Comparison of ENCODE assay signal across 22 cellular contexts in genomic region chr14:97757491-97757890, GRCh38.
"Had no signal": no experiment of that assay in that cellular context is flagged by ENCODE, and none has a peak within 500 bp of the region (broad histone marks: within the 10 kb centered on the region; RNA-seq: fewer than 3 reads in every experiment).

No MANE protein-coding gene starts in this region.

- H3K36me3 ChIP-seq: SJCRH30 had no signal

- DNase-seq: activated CD4-positive, alpha-beta T cell treated with anti-CD3 and anti-CD28 coated beads for 4 hours; activated CD4-positive, alpha-beta T cell treated with anti-CD3 and anti-CD28 coated beads, Interleukin-2, amount 50 U/mL, for 4 hours; activated CD8-positive, alpha-beta memory T cell treated with anti-CD3 and anti-CD28 coated beads, Interleukin-2, amount 50 U/mL, for 48 hours; activated CD8-positive, alpha-beta T cell treated with anti-CD3 and anti-CD28 coated beads, Interleukin-2, amount 10 ng/mL, durations not matched to agents 7 days and 5 days; activated naive CD4-positive, alpha-beta T cell; activated T-cell treated with anti-CD3 and anti-CD28 coated beads, Interleukin-2, amount 50 U/mL, for 1 hour; aorta; body of pancreas; Karpas-422; MM.1S; NCI-H2029; NCI-H2107; NCI-H510A treated with DMSO at 0.1 percent for 48 hours; NCI-H748 treated with DMSO at 0.1 percent for 48 hours; OCI-M1; Right ventricle myocardium superior; RPMI8226; SK-N-SH; T-helper 1 cell had no signal

- H3K4me2 ChIP-seq: SK-N-SH had no signal

- H3K4me3 ChIP-seq: body of pancreas, K562, SJCRH30 had no signal

- H3K27ac ChIP-seq: body of pancreas, SJCRH30, VCaP had no signal

- H3K4me1 ChIP-seq: body of pancreas, SJCRH30 had no signal

- H3K9me3 ChIP-seq: body of pancreas, SJCRH30, SK-N-SH had no signal

- H3K27me3 ChIP-seq: body of pancreas, SJCRH30 had no signal

- H3K9ac ChIP-seq: SK-N-SH had no signal
